In genomic region chr9:111076043-111076442, GRCh38 we compare ENCODE assay signal across 32 cellular contexts. TPM values are rescaled to one million over a fixed set of nuclear protein-coding genes. Genes with fewer than 3 reads are reported as not detected.
"Had no signal": no experiment of that assay in that cellular context is flagged by ENCODE, and none has a peak within 500 bp of the region (broad histone marks: within the 10 kb centered on the region; RNA-seq: fewer than 3 reads in every experiment).

No MANE protein-coding gene starts in this region.

- H3K27me3 ChIP-seq: dorsolateral prefrontal cortex, gastroesophageal sphincter, hepatocyte, pancreas, stomach, tibial artery, upper lobe of right lung had no signal

- H3K27me3 Mint-ChIP-seq: activated B cell treated with CpG ODN at 0.5 μM for 24 hours; activated CD8-positive, alpha-beta T cell treated with anti-CD3 and anti-CD28 coated beads for 36 hours; activated naive CD8-positive, alpha-beta T cell treated with anti-CD3 and anti-CD28 coated beads, Interleukin-2, amount 50 U/mL, for 24 hours; central memory CD8-positive, alpha-beta T cell; effector memory CD8-positive, alpha-beta T cell had no signal

- H3K4me3 ChIP-seq: dorsolateral prefrontal cortex, gastroesophageal sphincter, hepatocyte, mucosa of descending colon, pancreas, prostate gland, skin epidermis, stomach, tibial artery, upper lobe of right lung had no signal

- H3K27ac ChIP-seq: dorsolateral prefrontal cortex, gastroesophageal sphincter, hepatocyte, pancreas, prostate gland, skin epidermis, stomach, tibial artery, upper lobe of right lung had no signal

- ATAC-seq: activated CD8-positive, alpha-beta T cell treated with anti-CD3 and anti-CD28 coated beads for 36 hours; activated naive CD8-positive, alpha-beta T cell treated with anti-CD3 and anti-CD28 coated beads, Interleukin-2, amount 50 U/mL, for 24 hours; effector memory CD8-positive, alpha-beta T cell; gastroesophageal sphincter; left ventricle myocardium superior; mucosa of descending colon; pancreas had no signal

- DNase-seq: activated B cell treated with CpG ODN at 0.5 μM for 24 hours; activated CD4-positive, alpha-beta T cell treated with anti-CD3 and anti-CD28 coated beads, Interleukin-2, amount 50 U/mL, for 1 hour; activated CD8-positive, alpha-beta T cell treated with anti-CD3 and anti-CD28 coated beads for 36 hours; activated naive CD8-positive, alpha-beta T cell treated with anti-CD3 and anti-CD28 coated beads, Interleukin-2, amount 50 U/mL, for 24 hours; activated T-cell treated with anti-CD3 and anti-CD28 coated beads, Interleukin-2, amount 50 U/mL, for 48 hours; amygdala; dorsolateral prefrontal cortex; effector memory CD8-positive, alpha-beta T cell; erythroblast; islet precursor cell; left ventricle myocardium superior; mucosa of descending colon; nephron progenitor cell; pancreas; retina; stimulated activated CD4-positive, alpha-beta T cell treated with anti-CD3 and anti-CD28 coated beads, Interleukin-1b, Interleukin-23, amount 100 ng/mL, for 48 hours; stimulated activated naive B cell treated with anti-CD40 and anti-IgM and Interleukin-4, amounts not matched to agents 10 μg/mL and 1 μg/mL and 100 μg/mL, for 72 hours; stomach; T-helper 9 cell; tibial artery; upper lobe of right lung had no signal

- FAIRE-seq: bronchial epithelial cell, colon, pancreas had no signal

- H3K36me3 Mint-ChIP-seq: activated naive CD4-positive, alpha-beta T cell treated with anti-CD3 and anti-CD28 coated beads, Interleukin-2, amount 50 U/mL, for 24 hours; stimulated activated naive B cell treated with anti-CD40 and anti-IgM and Interleukin-4, amounts not matched to agents 10 μg/mL and 1 μg/mL and 100 μg/mL, for 72 hours had no signal

- H3K4me3 Mint-ChIP-seq: activated B cell treated with CpG ODN at 0.5 μM for 24 hours; activated CD8-positive, alpha-beta T cell treated with anti-CD3 and anti-CD28 coated beads for 36 hours; activated naive CD4-positive, alpha-beta T cell treated with anti-CD3 and anti-CD28 coated beads, Interleukin-2, amount 50 U/mL, for 24 hours; activated naive CD8-positive, alpha-beta T cell treated with anti-CD3 and anti-CD28 coated beads, Interleukin-2, amount 50 U/mL, for 24 hours; central memory CD8-positive, alpha-beta T cell; effector memory CD8-positive, alpha-beta T cell; nephron progenitor cell; stimulated activated naive B cell treated with anti-CD40 and anti-IgM and Interleukin-4, amounts not matched to agents 10 μg/mL and 1 μg/mL and 100 μg/mL, for 72 hours; T-helper 1 cell treated with Interleukin-12 subunit alpha and Interleukin-12 subunit beta and Interleukin-4 antibody, amounts not matched to agents 30 μg/mL and 1 μg/mL, for 36 hours had no signal

- H3K27ac Mint-ChIP-seq: activated B cell treated with CpG ODN at 0.5 μM for 24 hours; activated CD8-positive, alpha-beta T cell treated with anti-CD3 and anti-CD28 coated beads for 36 hours; activated naive CD4-positive, alpha-beta T cell treated with anti-CD3 and anti-CD28 coated beads, Interleukin-2, amount 50 U/mL, for 24 hours; activated naive CD8-positive, alpha-beta T cell treated with anti-CD3 and anti-CD28 coated beads, Interleukin-2, amount 50 U/mL, for 24 hours; activated T-helper 2 cell treated with anti-CD3 and anti-CD28 coated beads, Interferon-gamma antibody, Interleukin-2, Interleukin-4, amounts not matched to agents 10 μg/mL and 5 μg/mL and 100 μg/mL, durations not matched to agents 14 hours and 24 hours and 36 hours; effector memory CD8-positive, alpha-beta T cell; nephron progenitor cell; stimulated activated naive B cell treated with anti-CD40 and anti-IgM and Interleukin-4, amounts not matched to agents 10 μg/mL and 1 μg/mL and 100 μg/mL, for 72 hours; T-helper 1 cell treated with Interleukin-12 subunit alpha and Interleukin-12 subunit beta and Interleukin-4 antibody, amounts not matched to agents 30 μg/mL and 1 μg/mL, for 36 hours had no signal

- H3K4me1 Mint-ChIP-seq: activated B cell treated with CpG ODN at 0.5 μM for 24 hours; activated naive CD4-positive, alpha-beta T cell treated with anti-CD3 and anti-CD28 coated beads, Interleukin-2, amount 50 U/mL, for 24 hours; activated naive CD8-positive, alpha-beta T cell treated with anti-CD3 and anti-CD28 coated beads, Interleukin-2, amount 50 U/mL, for 24 hours; central memory CD8-positive, alpha-beta T cell; nephron progenitor cell had no signal

- H3K9me3 Mint-ChIP-seq: activated B cell treated with CpG ODN at 0.5 μM for 24 hours; activated CD8-positive, alpha-beta T cell treated with anti-CD3 and anti-CD28 coated beads for 36 hours; activated naive CD4-positive, alpha-beta T cell treated with anti-CD3 and anti-CD28 coated beads, Interleukin-2, amount 50 U/mL, for 24 hours; activated naive CD8-positive, alpha-beta T cell treated with anti-CD3 and anti-CD28 coated beads, Interleukin-2, amount 50 U/mL, for 24 hours; activated T-helper 2 cell treated with anti-CD3 and anti-CD28 coated beads, Interferon-gamma antibody, Interleukin-2, Interleukin-4, amounts not matched to agents 10 μg/mL and 5 μg/mL and 100 μg/mL, durations not matched to agents 14 hours and 24 hours and 36 hours; central memory CD8-positive, alpha-beta T cell; T-helper 1 cell treated with Interleukin-12 subunit alpha and Interleukin-12 subunit beta and Interleukin-4 antibody, amounts not matched to agents 30 μg/mL and 1 μg/mL, for 36 hours had no signal

RNA-seq across cellular contexts. Expression of gene LPAR1, which starts 37.8 kb away (rescaled TPM):
- total RNA-seq: activated B cell treated with CpG ODN at 0.5 μM for 24 hours; activated CD8-positive, alpha-beta T cell treated with anti-CD3 and anti-CD28 coated beads for 36 hours; activated T-helper 2 cell treated with anti-CD3 and anti-CD28 coated beads, Interferon-gamma antibody, Interleukin-2, Interleukin-4, amounts not matched to agents 10 μg/mL and 5 μg/mL and 100 μg/mL, durations not matched to agents 14 hours and 24 hours and 36 hours; lung microvascular endothelial cell had no signal
